Comparison of ENCODE assay signal across 17 cellular contexts in the genomic region with DNA sequence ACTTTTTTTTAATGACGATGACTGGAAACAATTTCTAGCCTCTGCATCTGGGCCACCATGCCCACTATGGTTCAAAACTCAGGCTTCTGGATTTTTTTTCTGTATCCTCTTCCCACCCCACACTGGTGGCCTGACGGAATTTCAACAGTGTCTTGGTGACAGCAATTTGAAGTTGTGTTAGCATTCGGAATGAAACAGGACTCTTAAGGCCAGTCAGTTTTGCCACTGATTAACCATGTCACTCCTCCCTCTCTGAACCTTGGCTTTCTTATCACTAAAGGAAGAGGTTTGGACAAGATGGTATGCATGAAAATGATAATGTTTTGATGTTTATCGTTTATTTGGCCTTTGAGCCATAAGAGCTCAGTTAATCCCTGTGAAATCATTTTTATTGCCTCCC.
"Had no signal": no experiment of that assay in that cellular context is flagged by ENCODE, and none has a peak within 500 bp of the region (broad histone marks: within the 10 kb centered on the region; RNA-seq: fewer than 3 reads in every experiment).

No MANE protein-coding gene starts in this region.

- DNase-seq: activated B cell treated with CpG ODN at 0.5 μM for 24 hours; activated CD4-positive, alpha-beta T cell treated with anti-CD3 and anti-CD28 coated beads for 48 hours; activated CD8-positive, alpha-beta memory T cell treated with anti-CD3 and anti-CD28 coated beads, Interleukin-2, amount 50 U/mL, for 48 hours; anterior cingulate cortex; brain microvascular endothelial cell; cortex of kidney; effector CD4-positive, alpha-beta T cell; foreskin fibroblast; glutamatergic neuron; immature natural killer cell; midbrain; naive B cell; pancreas; stimulated activated CD4-positive, alpha-beta T cell treated with anti-CD3 and anti-CD28 coated beads, Interleukin-15, amount 100 ng/mL, for 24 hours; stimulated activated CD4-positive, alpha-beta T cell treated with anti-CD3 and anti-CD28 coated beads, Interleukin-4, amount 100 ng/mL, for 24 hours; stimulated activated naive CD4-positive, alpha-beta T cell had no signal

- H3K9me3 ChIP-seq: pancreas had no signal

- ATAC-seq: pancreas had no signal

- H3K27ac ChIP-seq: brain microvascular endothelial cell, pancreas had no signal

- H3K36me3 ChIP-seq: brain microvascular endothelial cell, pancreas had no signal

- H3K4me3 ChIP-seq: lung, pancreas had no signal

- H3K27me3 ChIP-seq: brain microvascular endothelial cell, pancreas had no signal
